In genomic region chr1:40257313-40257687, GRCh38 we compare ENCODE assay signal across 9 cellular contexts. TPM values are rescaled to one million over a fixed set of nuclear protein-coding genes. Genes with fewer than 3 reads are reported as not detected.
DNase-seq lines count a peak whose midpoint lies in the region; ATAC-seq, FAIRE-seq and TF ChIP-seq lines count a peak whose summit lies in the region.
"Had no signal": no experiment of that assay in that cellular context is flagged by ENCODE, and none has a peak within 500 bp of the region (broad histone marks: within the 10 kb centered on the region; RNA-seq: fewer than 3 reads in every experiment).

No MANE protein-coding gene starts in this region.

- no peak for TF ChIP-seq POLR2A in K562 (conservative IDR thresholded peaks at IDR 0.05)

- H3K9me2 ChIP-seq in Loucy (replicated peaks; ENCODE audit: low read depth, low read length) = no peaks in the 10 kb centered on the region

- WGBS in K562 (ENCODE audit: insufficient coverage, low coverage, missing lambda C conversion rate) = under 1% methylated on average over 16 of the region's 16 CpGs

- in situ Hi-C loops in K562 (cut with MboI) = no loop called here
- in situ Hi-C loops in G401 (cut with HindIII; ENCODE audit: low sequenced_read_pairs) = no loop called here

- TF ChIP-seq EP300 in K562 (IDR thresholded peaks at IDR 0.05; ENCODE audit: low read length) = no peak

- H3K9me1 ChIP-seq in K562 (ENCODE audit: control insufficient read depth, insufficient read depth, low read length) = no peaks in the 10 kb centered on the region

- no peak for FAIRE-seq in K562 (lab: Jason Lieb, UNC)

- BruUV-seq in K562 (replicated peaks; lab: Mats Ljungman, UMichigan) = TSS peak; percentile 87

- H3K9me3 ChIP-seq in Loucy (ENCODE audit: insufficient read depth, low read depth, low read length) (no peaks in the 10 kb centered on the region), K562 (replicated peaks; ENCODE audit: control insufficient read depth, insufficient read depth, low read depth, low read length) (no peaks in the 10 kb centered on the region)

- ATAC-seq in GM18909 (IDR thresholded peaks at IDR 0.05; ENCODE audit: poor library complexity, unreplicated experiment) = peak; percentile 2
- ATAC-seq in K562 = peak; percentile 37
- peak; percentile 30 for ATAC-seq in left colon

- peaks cover 27% of the 10 kb centered on the region for H3K4me1 ChIP-seq in Loucy (ENCODE audit: insufficient read depth, low read length, poor library complexity, severe bottlenecking)
- peaks cover 0 to 6% of the 10 kb centered on the region in 2 experiments; a peak in 4 of 5 replicates for H3K4me1 ChIP-seq in K562 (replicated peaks in 1 of 2; ENCODE audit: control insufficient read depth in 2 of 2, insufficient read depth in 2 of 2, low read length in 2 of 2)

- H3K36me3 ChIP-seq in BJ (ENCODE audit: control insufficient read depth, insufficient read depth, low read length) (peaks cover 3% of the 10 kb centered on the region), Loucy (ENCODE audit: insufficient read depth, low read length) (no peaks in the 10 kb centered on the region; the same call in 1 of the 2 replicates), K562 (ENCODE audit: control insufficient read depth, insufficient read depth, low read length) (peaks cover 33% of the 10 kb centered on the region)

- CTCF ChIA-PET in BJ (lab: Yijun Ruan, JAX) = interaction anchor here (0.6 to 1.1 kb wide), 2 partner anchors 10 to 113 kb away, joined by 3 read pairs; partner anchors contain the start of gene TMCO2
- CTCF ChIA-PET in K562 (lab: Yijun Ruan, JAX; ENCODE audit: low intra/inter-chr PET ratio) = interaction anchor here (0.6 kb wide), 1 partner anchor 40 kb away, joined by 3 read pairs; no protein-coding TSS in a partner anchor

- intact Hi-C loops in K562 (cut with micrococcal nuclease) = no loop called here
- intact Hi-C loops in left colon (cut with DNase I, micrococcal nuclease) = no loop called here

- peak overlapping the region; percentile 84 for H3K4me2 ChIP-seq in Loucy (ENCODE audit: low read depth, low read length, poor library complexity, severe bottlenecking)
- peak overlapping the region; percentile 98 for H3K4me2 ChIP-seq in K562 (ENCODE audit: insufficient read depth, low read length)

- H3K79me2 ChIP-seq in Loucy (ENCODE audit: insufficient read depth, low read length) (peaks cover 62% of the 10 kb centered on the region), K562 (ENCODE audit: control insufficient read depth, insufficient read depth, low read length) (peaks cover 59% of the 10 kb centered on the region)

- H3K27me3 ChIP-seq in BJ (ENCODE audit: control insufficient read depth, insufficient read depth, low read length) = no peaks in the 10 kb centered on the region
- no peaks in the 10 kb centered on the region for H3K27me3 ChIP-seq in Loucy (ENCODE audit: insufficient read depth, low read length, poor library complexity, severe bottlenecking)
- no peaks in the 10 kb centered on the region; a peak in 1 of 5 replicates for H3K27me3 ChIP-seq in K562 (ENCODE audit: control insufficient read depth in 2 of 2, insufficient read depth in 2 of 2, low read length in 2 of 2)

- peak; percentile 6 for DNase-seq in BJ (ENCODE audit: low read depth)
- DNase-seq in K562 (ENCODE audit: extremely low read depth in 1 of 4, low spot score in 3 of 4) = peak in 1 of 4 experiments; percentile 24
- no peak for DNase-seq in left colon
- DNase-seq in substantia nigra (lab: John Stamatoyannopoulos, UW) = peak in 2 of 49 donors; percentile 22 to 33
- no peak for DNase-seq in G401 (ENCODE audit: low spot score)
- no peak for DNase-seq in HT-29 (ENCODE audit: low spot score)

- H4K20me1 ChIP-seq in Loucy (ENCODE audit: insufficient read depth, low read length, poor library complexity, severe bottlenecking) (peaks cover 3% of the 10 kb centered on the region), K562 (replicated peaks; ENCODE audit: control insufficient read depth, insufficient read depth, low read length) (no peaks in the 10 kb centered on the region)

- H3F3A ChIP-seq in Loucy (ENCODE audit: low read depth) = no peaks in the 10 kb centered on the region

- H3K9ac ChIP-seq in Loucy (ENCODE audit: low read depth, low read length, poor library complexity, severe bottlenecking) (peak overlapping the region; percentile 93), K562 (ENCODE audit: insufficient read depth in 1 of 2, low read depth in 2 of 2, low read length in 2 of 2) (peak overlapping the region; percentile 98 to 99)

- H3K4me3 ChIP-seq in BJ (ENCODE audit: low read depth, low read length) (peak overlapping the region; percentile 87), Loucy (ENCODE audit: low read length, poor library complexity, severe bottlenecking) (peak overlapping the region; percentile 88), K562 (peak overlapping the region; percentile 95)

- TF ChIP-seq CTCF in BJ (IDR thresholded peaks at IDR 0.05; ENCODE audit: insufficient read depth, low read depth, low read length) (no peak), Loucy (conservative IDR thresholded peaks at IDR 0.05; ENCODE audit: low read length) (no peak), K562 (IDR thresholded peaks at IDR 0.05 in 2 of 3, conservative IDR thresholded peaks at IDR 0.05 in 1 of 3; ENCODE audit: insufficient read depth in 2 of 3, low read depth in 1 of 3, low read length in 3 of 3) (no peak)

- POLR2A ChIA-PET in BJ (lab: Charles Lee) (interaction anchor here (0.6 kb wide), 1 partner anchor 9 kb away, joined by 5 read pairs; no protein-coding TSS in a partner anchor), K562 (lab: Yijun Ruan, JAX) (interaction anchor here (0.6 to 3.4 kb wide), 12 partner anchors 10 to 621 kb away, joined by 3 to 23 read pairs (median 3); partner anchors contain the start of gene TMCO2)

- H2AFZ ChIP-seq in Loucy (ENCODE audit: low read length) = peak overlapping the region; percentile 91
- H2AFZ ChIP-seq in K562 (ENCODE audit: low read depth, low read length) = peak overlapping the region; percentile 96

- H3K27ac ChIP-seq in K562 (ENCODE audit: extremely low read depth, low read depth, low read length) (peak overlapping the region; percentile 97), substantia nigra (ENCODE audit: low read depth, low read length, poor library complexity, severe bottlenecking) (peak overlapping the region; percentile 95)

- no peak for TF ChIP-seq RAD21 in K562 (CRISPR knock-in tag; conservative IDR thresholded peaks at IDR 0.05 in 1 of 2, IDR thresholded peaks at IDR 0.05 in 1 of 2)

RNA-seq across cellular contexts. Expression of gene ZMPSTE24, which starts 0.7 kb away (rescaled TPM):
- polyA plus RNA-seq in BJ (2011; rRNA removed) (16.5 and 37.3 TPM in 2 replicates), K562 (2011; rRNA removed) (28.1 and 30.7 TPM in 2 replicates), K562 (2014; fragmentation: Illumina TruSeq; extraction: Trizol) (53.2 and 64.3 TPM in 2 replicates), K562 (2014; fragmentation: Nextera tagmentation; extraction: Ambion mirVana) (10 to 100 TPM; 73.5 to 75.9 TPM), K562 (2014; rRNA removed) (39.0 and 39.1 TPM in 2 replicates)
- polyA minus RNA-seq in BJ (2011; rRNA and poly(A)+ RNA removed) = 21.4 and 24.2 TPM in 2 replicates
- total RNA-seq in K562 (2011; cell fraction: chromatin; rRNA removed; ENCODE audit: low replicate concordance) = 31.5 and 69.9 TPM in 2 replicates
- 36.2 and 41.8 TPM in 2 replicates for total RNA-seq in K562 (2011; cell fraction: nucleolus; rRNA removed)
- 53.6 and 61.9 TPM in 2 replicates for total RNA-seq in K562 (2011; cell fraction: nucleoplasm; rRNA removed)
- total RNA-seq in K562 (2014; rRNA removed) (45.0 and 45.6 TPM in 2 replicates), K562 (2014; rRNA removed; fragmentation: Illumina TruSeq; extraction: Trizol) (74.4 and 86.4 TPM in 2 replicates), K562 (2015; rRNA removed; fragmentation: Illumina TruSeq; extraction: Trizol) (62.7 and 68.8 TPM in 2 replicates), K562 (2021) (51.2 and 53.3 TPM in 2 replicates), left colon (10 to 100 TPM; 47.7 to 55.2 TPM)
- 6.8 and 14.9 TPM in 2 replicates for polyA plus RNA-seq in K562 (2011; cell fraction: cytosol; rRNA removed)
- polyA plus RNA-seq in K562 (2011; cell fraction: nucleus; rRNA removed) = 7.0 and 8.9 TPM in 2 replicates
- 22.3 and 37.2 TPM in 2 replicates for polyA plus RNA-seq in K562 (2012)
- 41.5 and 48.6 TPM in 2 replicates for polyA minus RNA-seq in K562 (2011; rRNA and poly(A)+ RNA removed)
- polyA minus RNA-seq in K562 (2011; cell fraction: cytosol; rRNA and poly(A)+ RNA removed) = 33.5 and 34.7 TPM in 2 replicates
- 9.4 and 16.2 TPM in 2 replicates for polyA minus RNA-seq in K562 (2011; cell fraction: nucleus; rRNA and poly(A)+ RNA removed)
- total RNA-seq in G401 (2014; rRNA removed; shearing (Covaris generic)) = 16.1 and 36.0 TPM in 2 replicates
- total RNA-seq in HT-29 (2014; rRNA removed; shearing (Covaris generic)) = 29.8 and 41.2 TPM in 2 replicates

RNA-seq across cellular contexts. Expression of gene TMCO2, which starts 9.6 kb away (rescaled TPM):
- polyA plus RNA-seq in BJ (2011; rRNA removed) (not detected in 2 replicates), K562 (2011; rRNA removed) (not detected in 2 replicates), K562 (2014; fragmentation: Illumina TruSeq; extraction: Trizol) (not detected in 2 replicates), K562 (2014; fragmentation: Nextera tagmentation; extraction: Ambion mirVana) (not detected), K562 (2014; rRNA removed) (not detected in 2 replicates)
- not detected in 2 replicates for polyA minus RNA-seq in BJ (2011; rRNA and poly(A)+ RNA removed)
- total RNA-seq in K562 (2011; cell fraction: chromatin; rRNA removed; ENCODE audit: low replicate concordance) = not detected in 2 replicates
- total RNA-seq in K562 (2011; cell fraction: nucleolus; rRNA removed) = not detected in 2 replicates
- not detected in 2 replicates for total RNA-seq in K562 (2011; cell fraction: nucleoplasm; rRNA removed)
- total RNA-seq in K562 (2014; rRNA removed) (not detected in 2 replicates), K562 (2014; rRNA removed; fragmentation: Illumina TruSeq; extraction: Trizol) (not detected in 2 replicates), K562 (2015; rRNA removed; fragmentation: Illumina TruSeq; extraction: Trizol) (not detected in 2 replicates), K562 (2021) (not detected in 2 replicates), left colon (not detected)
- polyA plus RNA-seq in K562 (2011; cell fraction: cytosol; rRNA removed) = not detected in 2 replicates
- polyA plus RNA-seq in K562 (2011; cell fraction: nucleus; rRNA removed) = not detected in 2 replicates
- polyA plus RNA-seq in K562 (2012) = not detected in 2 replicates
- polyA minus RNA-seq in K562 (2011; rRNA and poly(A)+ RNA removed) = not detected in 2 replicates
- polyA minus RNA-seq in K562 (2011; cell fraction: cytosol; rRNA and poly(A)+ RNA removed) = not detected in 2 replicates
- not detected in 2 replicates for polyA minus RNA-seq in K562 (2011; cell fraction: nucleus; rRNA and poly(A)+ RNA removed)
- total RNA-seq in G401 (2014; rRNA removed; shearing (Covaris generic)) = not detected in 2 replicates
- total RNA-seq in HT-29 (2014; rRNA removed; shearing (Covaris generic)) = not detected in 2 replicates
- total RNA-seq: LHCN-M2 had no signal

RNA-seq across cellular contexts. Expression of gene COL9A2, which starts 59.8 kb away (rescaled TPM):
- polyA plus RNA-seq in BJ (2011; rRNA removed) (0.07 and 0.13 TPM in 2 replicates), K562 (2011; rRNA removed) (0.31 and 0.45 TPM in 2 replicates), K562 (2014; fragmentation: Illumina TruSeq; extraction: Trizol) (0.24 and 0.54 TPM in 2 replicates), K562 (2014; fragmentation: Nextera tagmentation; extraction: Ambion mirVana) (under 1 TPM; 0.03 TPM), K562 (2014; rRNA removed) (1.5 and 2.2 TPM in 2 replicates)
- polyA minus RNA-seq in BJ (2011; rRNA and poly(A)+ RNA removed) = not detected in 2 replicates
- 0.58 and 1.9 TPM in 2 replicates for total RNA-seq in K562 (2011; cell fraction: chromatin; rRNA removed; ENCODE audit: low replicate concordance)
- total RNA-seq in K562 (2011; cell fraction: nucleolus; rRNA removed) = 0.53 and 1.3 TPM in 2 replicates
- total RNA-seq in K562 (2011; cell fraction: nucleoplasm; rRNA removed) = 0.73 and 1.1 TPM in 2 replicates
- total RNA-seq in K562 (2014; rRNA removed) (0.90 and 0.95 TPM in 2 replicates), K562 (2014; rRNA removed; fragmentation: Illumina TruSeq; extraction: Trizol) (0.06 and 0.15 TPM in 2 replicates), K562 (2015; rRNA removed; fragmentation: Illumina TruSeq; extraction: Trizol) (0.60 and 0.72 TPM in 2 replicates), K562 (2021) (0.47 and 0.72 TPM in 2 replicates), left colon (1 to 10 TPM; 3.7 to 5.7 TPM)
- 0.46 and 0.47 TPM in 2 replicates for polyA plus RNA-seq in K562 (2011; cell fraction: cytosol; rRNA removed)
- polyA plus RNA-seq in K562 (2011; cell fraction: nucleus; rRNA removed) = 3.7 and 4.4 TPM in 2 replicates
- 0.78 and 3.8 TPM in 2 replicates for polyA plus RNA-seq in K562 (2012)
- polyA minus RNA-seq in K562 (2011; rRNA and poly(A)+ RNA removed) = 0.11 and 0.30 TPM in 2 replicates
- polyA minus RNA-seq in K562 (2011; cell fraction: cytosol; rRNA and poly(A)+ RNA removed) = 1.6 TPM in 1 of 2 replicates, not detected in the other
- 0.13 and 1.4 TPM in 2 replicates for polyA minus RNA-seq in K562 (2011; cell fraction: nucleus; rRNA and poly(A)+ RNA removed)
- total RNA-seq in G401 (2014; rRNA removed; shearing (Covaris generic)) = 4.0 and 6.4 TPM in 2 replicates
- total RNA-seq in HT-29 (2014; rRNA removed; shearing (Covaris generic)) = 0.25 and 0.89 TPM in 2 replicates
- total RNA-seq: LHCN-M2 had no signal
